In the genomic region with DNA sequence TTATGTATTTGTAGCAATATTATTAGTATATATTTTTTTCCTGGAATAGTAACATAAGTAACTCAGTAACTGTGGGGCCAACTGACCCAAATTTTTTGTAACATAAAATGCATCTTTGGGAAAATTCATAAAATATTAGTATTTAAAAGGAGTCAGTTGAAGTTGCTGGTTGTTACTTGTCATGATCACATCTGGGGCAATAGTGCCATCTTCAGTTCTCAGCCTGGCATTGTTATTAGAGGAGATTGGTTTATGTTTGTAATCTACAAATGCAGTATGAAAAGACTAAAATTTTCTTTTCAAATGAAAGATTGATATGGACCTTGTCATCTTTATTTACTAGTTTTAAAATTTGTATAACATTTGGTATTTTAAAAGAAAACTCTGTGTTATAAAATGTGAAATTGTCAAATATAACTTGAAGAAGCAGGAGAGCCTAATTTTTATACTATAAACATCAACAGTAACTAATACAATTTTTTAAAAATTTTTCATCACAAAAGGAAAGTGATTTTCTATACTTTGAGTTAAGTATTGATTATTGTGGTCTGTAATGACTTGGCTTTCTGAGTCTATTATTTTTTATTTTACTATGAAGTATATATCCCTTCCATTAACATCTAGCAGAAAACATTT, we compare ENCODE assay signal across 1 cellular context.
TF ChIP-seq lines count a peak whose summit lies in the region.

No MANE protein-coding gene starts in this region.

TF ChIP-seq in K562, 482 proteins besides CTCF, POLR2A, EP300 and RAD21 (continued from another document):
- TF ChIP-seq, protein P1, sequence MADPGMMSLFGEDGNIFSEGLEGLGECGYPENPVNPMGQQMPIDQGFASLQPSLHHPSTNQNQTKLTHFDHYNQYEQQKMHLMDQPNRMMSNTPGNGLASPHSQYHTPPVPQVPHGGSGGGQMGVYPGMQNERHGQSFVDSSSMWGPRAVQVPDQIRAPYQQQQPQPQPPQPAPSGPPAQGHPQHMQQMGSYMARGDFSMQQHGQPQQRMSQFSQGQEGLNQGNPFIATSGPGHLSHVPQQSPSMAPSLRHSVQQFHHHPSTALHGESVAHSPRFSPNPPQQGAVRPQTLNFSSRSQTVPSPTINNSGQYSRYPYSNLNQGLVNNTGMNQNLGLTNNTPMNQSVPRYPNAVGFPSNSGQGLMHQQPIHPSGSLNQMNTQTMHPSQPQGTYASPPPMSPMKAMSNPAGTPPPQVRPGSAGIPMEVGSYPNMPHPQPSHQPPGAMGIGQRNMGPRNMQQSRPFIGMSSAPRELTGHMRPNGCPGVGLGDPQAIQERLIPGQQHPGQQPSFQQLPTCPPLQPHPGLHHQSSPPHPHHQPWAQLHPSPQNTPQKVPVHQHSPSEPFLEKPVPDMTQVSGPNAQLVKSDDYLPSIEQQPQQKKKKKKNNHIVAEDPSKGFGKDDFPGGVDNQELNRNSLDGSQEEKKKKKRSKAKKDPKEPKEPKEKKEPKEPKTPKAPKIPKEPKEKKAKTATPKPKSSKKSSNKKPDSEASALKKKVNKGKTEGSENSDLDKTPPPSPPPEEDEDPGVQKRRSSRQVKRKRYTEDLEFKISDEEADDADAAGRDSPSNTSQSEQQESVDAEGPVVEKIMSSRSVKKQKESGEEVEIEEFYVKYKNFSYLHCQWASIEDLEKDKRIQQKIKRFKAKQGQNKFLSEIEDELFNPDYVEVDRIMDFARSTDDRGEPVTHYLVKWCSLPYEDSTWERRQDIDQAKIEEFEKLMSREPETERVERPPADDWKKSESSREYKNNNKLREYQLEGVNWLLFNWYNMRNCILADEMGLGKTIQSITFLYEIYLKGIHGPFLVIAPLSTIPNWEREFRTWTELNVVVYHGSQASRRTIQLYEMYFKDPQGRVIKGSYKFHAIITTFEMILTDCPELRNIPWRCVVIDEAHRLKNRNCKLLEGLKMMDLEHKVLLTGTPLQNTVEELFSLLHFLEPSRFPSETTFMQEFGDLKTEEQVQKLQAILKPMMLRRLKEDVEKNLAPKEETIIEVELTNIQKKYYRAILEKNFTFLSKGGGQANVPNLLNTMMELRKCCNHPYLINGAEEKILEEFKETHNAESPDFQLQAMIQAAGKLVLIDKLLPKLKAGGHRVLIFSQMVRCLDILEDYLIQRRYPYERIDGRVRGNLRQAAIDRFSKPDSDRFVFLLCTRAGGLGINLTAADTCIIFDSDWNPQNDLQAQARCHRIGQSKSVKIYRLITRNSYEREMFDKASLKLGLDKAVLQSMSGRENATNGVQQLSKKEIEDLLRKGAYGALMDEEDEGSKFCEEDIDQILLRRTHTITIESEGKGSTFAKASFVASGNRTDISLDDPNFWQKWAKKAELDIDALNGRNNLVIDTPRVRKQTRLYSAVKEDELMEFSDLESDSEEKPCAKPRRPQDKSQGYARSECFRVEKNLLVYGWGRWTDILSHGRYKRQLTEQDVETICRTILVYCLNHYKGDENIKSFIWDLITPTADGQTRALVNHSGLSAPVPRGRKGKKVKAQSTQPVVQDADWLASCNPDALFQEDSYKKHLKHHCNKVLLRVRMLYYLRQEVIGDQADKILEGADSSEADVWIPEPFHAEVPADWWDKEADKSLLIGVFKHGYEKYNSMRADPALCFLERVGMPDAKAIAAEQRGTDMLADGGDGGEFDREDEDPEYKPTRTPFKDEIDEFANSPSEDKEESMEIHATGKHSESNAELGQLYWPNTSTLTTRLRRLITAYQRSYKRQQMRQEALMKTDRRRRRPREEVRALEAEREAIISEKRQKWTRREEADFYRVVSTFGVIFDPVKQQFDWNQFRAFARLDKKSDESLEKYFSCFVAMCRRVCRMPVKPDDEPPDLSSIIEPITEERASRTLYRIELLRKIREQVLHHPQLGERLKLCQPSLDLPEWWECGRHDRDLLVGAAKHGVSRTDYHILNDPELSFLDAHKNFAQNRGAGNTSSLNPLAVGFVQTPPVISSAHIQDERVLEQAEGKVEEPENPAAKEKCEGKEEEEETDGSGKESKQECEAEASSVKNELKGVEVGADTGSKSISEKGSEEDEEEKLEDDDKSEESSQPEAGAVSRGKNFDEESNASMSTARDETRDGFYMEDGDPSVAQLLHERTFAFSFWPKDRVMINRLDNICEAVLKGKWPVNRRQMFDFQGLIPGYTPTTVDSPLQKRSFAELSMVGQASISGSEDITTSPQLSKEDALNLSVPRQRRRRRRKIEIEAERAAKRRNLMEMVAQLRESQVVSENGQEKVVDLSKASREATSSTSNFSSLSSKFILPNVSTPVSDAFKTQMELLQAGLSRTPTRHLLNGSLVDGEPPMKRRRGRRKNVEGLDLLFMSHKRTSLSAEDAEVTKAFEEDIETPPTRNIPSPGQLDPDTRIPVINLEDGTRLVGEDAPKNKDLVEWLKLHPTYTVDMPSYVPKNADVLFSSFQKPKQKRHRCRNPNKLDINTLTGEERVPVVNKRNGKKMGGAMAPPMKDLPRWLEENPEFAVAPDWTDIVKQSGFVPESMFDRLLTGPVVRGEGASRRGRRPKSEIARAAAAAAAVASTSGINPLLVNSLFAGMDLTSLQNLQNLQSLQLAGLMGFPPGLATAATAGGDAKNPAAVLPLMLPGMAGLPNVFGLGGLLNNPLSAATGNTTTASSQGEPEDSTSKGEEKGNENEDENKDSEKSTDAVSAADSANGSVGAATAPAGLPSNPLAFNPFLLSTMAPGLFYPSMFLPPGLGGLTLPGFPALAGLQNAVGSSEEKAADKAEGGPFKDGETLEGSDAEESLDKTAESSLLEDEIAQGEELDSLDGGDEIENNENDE (IDR thresholded peaks at IDR 0.05; ENCODE audit: low read depth, low read length) = no peak
- TF ChIP-seq, protein P2, sequence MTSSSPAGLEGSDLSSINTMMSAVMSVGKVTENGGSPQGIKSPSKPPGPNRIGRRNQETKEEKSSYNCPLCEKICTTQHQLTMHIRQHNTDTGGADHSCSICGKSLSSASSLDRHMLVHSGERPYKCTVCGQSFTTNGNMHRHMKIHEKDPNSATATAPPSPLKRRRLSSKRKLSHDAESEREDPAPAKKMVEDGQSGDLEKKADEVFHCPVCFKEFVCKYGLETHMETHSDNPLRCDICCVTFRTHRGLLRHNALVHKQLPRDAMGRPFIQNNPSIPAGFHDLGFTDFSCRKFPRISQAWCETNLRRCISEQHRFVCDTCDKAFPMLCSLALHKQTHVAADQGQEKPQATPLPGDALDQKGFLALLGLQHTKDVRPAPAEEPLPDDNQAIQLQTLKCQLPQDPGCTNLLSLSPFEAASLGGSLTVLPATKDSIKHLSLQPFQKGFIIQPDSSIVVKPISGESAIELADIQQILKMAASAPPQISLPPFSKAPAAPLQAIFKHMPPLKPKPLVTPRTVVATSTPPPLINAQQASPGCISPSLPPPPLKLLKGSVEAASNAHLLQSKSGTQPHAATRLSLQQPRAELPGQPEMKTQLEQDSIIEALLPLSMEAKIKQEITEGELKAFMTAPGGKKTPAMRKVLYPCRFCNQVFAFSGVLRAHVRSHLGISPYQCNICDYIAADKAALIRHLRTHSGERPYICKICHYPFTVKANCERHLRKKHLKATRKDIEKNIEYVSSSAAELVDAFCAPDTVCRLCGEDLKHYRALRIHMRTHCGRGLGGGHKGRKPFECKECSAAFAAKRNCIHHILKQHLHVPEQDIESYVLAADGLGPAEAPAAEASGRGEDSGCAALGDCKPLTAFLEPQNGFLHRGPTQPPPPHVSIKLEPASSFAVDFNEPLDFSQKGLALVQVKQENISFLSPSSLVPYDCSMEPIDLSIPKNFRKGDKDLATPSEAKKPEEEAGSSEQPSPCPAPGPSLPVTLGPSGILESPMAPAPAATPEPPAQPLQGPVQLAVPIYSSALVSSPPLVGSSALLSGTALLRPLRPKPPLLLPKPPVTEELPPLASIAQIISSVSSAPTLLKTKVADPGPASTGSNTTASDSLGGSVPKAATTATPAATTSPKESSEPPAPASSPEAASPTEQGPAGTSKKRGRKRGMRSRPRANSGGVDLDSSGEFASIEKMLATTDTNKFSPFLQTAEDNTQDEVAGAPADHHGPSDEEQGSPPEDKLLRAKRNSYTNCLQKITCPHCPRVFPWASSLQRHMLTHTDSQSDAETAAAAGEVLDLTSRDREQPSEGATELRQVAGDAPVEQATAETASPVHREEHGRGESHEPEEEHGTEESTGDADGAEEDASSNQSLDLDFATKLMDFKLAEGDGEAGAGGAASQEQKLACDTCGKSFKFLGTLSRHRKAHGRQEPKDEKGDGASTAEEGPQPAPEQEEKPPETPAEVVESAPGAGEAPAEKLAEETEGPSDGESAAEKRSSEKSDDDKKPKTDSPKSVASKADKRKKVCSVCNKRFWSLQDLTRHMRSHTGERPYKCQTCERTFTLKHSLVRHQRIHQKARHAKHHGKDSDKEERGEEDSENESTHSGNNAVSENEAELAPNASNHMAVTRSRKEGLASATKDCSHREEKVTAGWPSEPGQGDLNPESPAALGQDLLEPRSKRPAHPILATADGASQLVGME (CRISPR knock-in tag; IDR thresholded peaks at IDR 0.05) = no peak
- TF ChIP-seq, protein P3, sequence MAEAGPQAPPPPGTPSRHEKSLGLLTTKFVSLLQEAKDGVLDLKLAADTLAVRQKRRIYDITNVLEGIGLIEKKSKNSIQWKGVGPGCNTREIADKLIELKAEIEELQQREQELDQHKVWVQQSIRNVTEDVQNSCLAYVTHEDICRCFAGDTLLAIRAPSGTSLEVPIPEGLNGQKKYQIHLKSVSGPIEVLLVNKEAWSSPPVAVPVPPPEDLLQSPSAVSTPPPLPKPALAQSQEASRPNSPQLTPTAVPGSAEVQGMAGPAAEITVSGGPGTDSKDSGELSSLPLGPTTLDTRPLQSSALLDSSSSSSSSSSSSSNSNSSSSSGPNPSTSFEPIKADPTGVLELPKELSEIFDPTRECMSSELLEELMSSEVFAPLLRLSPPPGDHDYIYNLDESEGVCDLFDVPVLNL (CRISPR knock-in tag; IDR thresholded peaks at IDR 0.05; ENCODE audit: low read depth) = no peak
- TF ChIP-seq ZNF699 (CRISPR knock-in tag; IDR thresholded peaks at IDR 0.05; ENCODE audit: insufficient replicate concordance) (no peak), GTF2E2 (tag; IDR thresholded peaks at IDR 0.05) (no peak), SMAD2 (IDR thresholded peaks at IDR 0.05; ENCODE audit: low read depth, low read length) (no peak)
- TF ChIP-seq, protein P4, sequence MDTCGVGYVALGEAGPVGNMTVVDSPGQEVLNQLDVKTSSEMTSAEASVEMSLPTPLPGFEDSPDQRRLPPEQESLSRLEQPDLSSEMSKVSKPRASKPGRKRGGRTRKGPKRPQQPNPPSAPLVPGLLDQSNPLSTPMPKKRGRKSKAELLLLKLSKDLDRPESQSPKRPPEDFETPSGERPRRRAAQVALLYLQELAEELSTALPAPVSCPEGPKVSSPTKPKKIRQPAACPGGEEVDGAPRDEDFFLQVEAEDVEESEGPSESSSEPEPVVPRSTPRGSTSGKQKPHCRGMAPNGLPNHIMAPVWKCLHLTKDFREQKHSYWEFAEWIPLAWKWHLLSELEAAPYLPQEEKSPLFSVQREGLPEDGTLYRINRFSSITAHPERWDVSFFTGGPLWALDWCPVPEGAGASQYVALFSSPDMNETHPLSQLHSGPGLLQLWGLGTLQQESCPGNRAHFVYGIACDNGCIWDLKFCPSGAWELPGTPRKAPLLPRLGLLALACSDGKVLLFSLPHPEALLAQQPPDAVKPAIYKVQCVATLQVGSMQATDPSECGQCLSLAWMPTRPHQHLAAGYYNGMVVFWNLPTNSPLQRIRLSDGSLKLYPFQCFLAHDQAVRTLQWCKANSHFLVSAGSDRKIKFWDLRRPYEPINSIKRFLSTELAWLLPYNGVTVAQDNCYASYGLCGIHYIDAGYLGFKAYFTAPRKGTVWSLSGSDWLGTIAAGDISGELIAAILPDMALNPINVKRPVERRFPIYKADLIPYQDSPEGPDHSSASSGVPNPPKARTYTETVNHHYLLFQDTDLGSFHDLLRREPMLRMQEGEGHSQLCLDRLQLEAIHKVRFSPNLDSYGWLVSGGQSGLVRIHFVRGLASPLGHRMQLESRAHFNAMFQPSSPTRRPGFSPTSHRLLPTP (IDR thresholded peaks at IDR 0.05; ENCODE audit: borderline replicate concordance, extremely low read depth, insufficient read length) = no peak
